Comparison of ENCODE assay signal across 18 cellular contexts in genomic region chr5:34749431-34749872, GRCh38.
A peak's percentile ranks its signal among the peaks of the same experiment; 100 is the strongest.
DNase-seq lines count a peak whose midpoint lies in the region; ATAC-seq and TF ChIP-seq lines count a peak whose summit lies in the region.
"Had no signal": no experiment of that assay in that cellular context is flagged by ENCODE, and none has a peak within 500 bp of the region (broad histone marks: within the 10 kb centered on the region; RNA-seq: fewer than 3 reads in every experiment).

No MANE protein-coding gene starts in this region.

- H3K4me2 ChIP-seq in osteoblast (ENCODE audit: insufficient read depth, low read length) = no peak overlapping the region

- peaks cover 89% of the 10 kb centered on the region for H3K79me2 ChIP-seq in osteoblast (ENCODE audit: insufficient read depth, low read length)

- POLR2A ChIA-PET in WTC11 (lab: Charles Lee) = no interaction called here

- peak; percentile 73 for DNase-seq in EH (ENCODE audit: low read depth)
- no peak for DNase-seq in WTC11 (ENCODE audit: low spot score)
- DNase-seq in fibroblast of mammary gland (ENCODE audit: low read depth) = peak; percentile 90
- no peak for DNase-seq in osteoblast (ENCODE audit: insufficient read length, low spot score, missing footprints)
- DNase-seq in activated T-cell treated with anti-CD3 and anti-CD28 coated beads, Interleukin-2, amount 50 U/mL, for 4 hours = no peak
- DNase-seq: activated CD4-positive, alpha-beta T cell treated with anti-CD3 and anti-CD28 coated beads, Interleukin-2, amount 10 ng/mL, durations not matched to agents 7 days and 5 days; activated CD8-positive, alpha-beta memory T cell treated with anti-CD3 and anti-CD28 coated beads, Interleukin-2, amount 50 U/mL, for 48 hours; anterior cingulate cortex; colonic mucosa; DND-41; NCI-H1092; NCI-H2081; nucleus accumbens; retina had no signal

- H3K9me3 ChIP-seq in osteoblast (ENCODE audit: low read depth, low read length) = no peaks in the 10 kb centered on the region
- H3K9me3 ChIP-seq: colonic mucosa, suprapubic skin had no signal

- ATAC-seq in WTC11 (no peak), HG03025 (IDR thresholded peaks at IDR 0.05; ENCODE audit: low FRiP score, unreplicated experiment) (no peak), GM19023 (IDR thresholded peaks at IDR 0.05; ENCODE audit: unreplicated experiment) (no peak), GM21529 (IDR thresholded peaks at IDR 0.05; ENCODE audit: unreplicated experiment) (no peak)
- no peak for ATAC-seq in activated T-cell treated with anti-CD3 and anti-CD28 coated beads, Interleukin-2, amount 50 U/mL, for 4 hours

- CTCF ChIA-PET in WTC11 (lab: Charles Lee) = no interaction called here

- H3K4me3 ChIP-seq in fibroblast of mammary gland (ENCODE audit: control insufficient read depth, low read depth, low read length) (no peak overlapping the region), osteoblast (ENCODE audit: insufficient read depth, low read length) (no peak overlapping the region)
- H3K4me3 ChIP-seq: colonic mucosa, suprapubic skin had no signal

- no peaks in the 10 kb centered on the region for H3K36me3 Mint-ChIP-seq in WTC11
- H3K36me3 Mint-ChIP-seq in activated T-cell treated with anti-CD3 and anti-CD28 coated beads, Interleukin-2, amount 50 U/mL, for 4 hours (ENCODE audit: insufficient read depth) = no peaks in the 10 kb centered on the region

- no peaks in the 10 kb centered on the region for H3K9me3 Mint-ChIP-seq in WTC11
- no peaks in the 10 kb centered on the region for H3K9me3 Mint-ChIP-seq in activated T-cell treated with anti-CD3 and anti-CD28 coated beads, Interleukin-2, amount 50 U/mL, for 4 hours
- H3K9me3 Mint-ChIP-seq: activated CD4-positive, alpha-beta T cell treated with anti-CD3 and anti-CD28 coated beads, Interleukin-2, amount 10 ng/mL, durations not matched to agents 7 days and 5 days had no signal

- peaks cover 13% of the 10 kb centered on the region for H3K4me1 ChIP-seq in osteoblast (ENCODE audit: insufficient read depth, low read length)
- H3K4me1 ChIP-seq: colonic mucosa had no signal

- H3K4me3 Mint-ChIP-seq in WTC11 = no peak overlapping the region
- H3K4me3 Mint-ChIP-seq in activated T-cell treated with anti-CD3 and anti-CD28 coated beads, Interleukin-2, amount 50 U/mL, for 4 hours = no peak overlapping the region
- H3K4me3 Mint-ChIP-seq: activated CD4-positive, alpha-beta T cell treated with anti-CD3 and anti-CD28 coated beads, Interleukin-2, amount 10 ng/mL, durations not matched to agents 7 days and 5 days had no signal

- peaks cover 58% of the 10 kb centered on the region for H3K4me1 Mint-ChIP-seq in WTC11
- no peaks in the 10 kb centered on the region for H3K4me1 Mint-ChIP-seq in activated T-cell treated with anti-CD3 and anti-CD28 coated beads, Interleukin-2, amount 50 U/mL, for 4 hours (ENCODE audit: low read depth)
- H3K4me1 Mint-ChIP-seq: activated CD4-positive, alpha-beta T cell treated with anti-CD3 and anti-CD28 coated beads, Interleukin-2, amount 10 ng/mL, durations not matched to agents 7 days and 5 days had no signal

- no peaks in the 10 kb centered on the region for H3K27me3 ChIP-seq in osteoblast (ENCODE audit: insufficient read depth, low read length)
- H3K27me3 ChIP-seq: colonic mucosa, suprapubic skin had no signal

- H4K20me1 ChIP-seq in osteoblast (ENCODE audit: insufficient read depth, low read length) = peaks cover 11% of the 10 kb centered on the region

- TF ChIP-seq CTCF in WTC11 (IDR thresholded peaks at IDR 0.05) (no peak), fibroblast of mammary gland (conservative IDR thresholded peaks at IDR 0.05; ENCODE audit: control insufficient read depth, insufficient read depth, low read depth, low read length) (no peak), osteoblast (IDR thresholded peaks at IDR 0.05; ENCODE audit: extremely low read depth, low read depth, low read length) (no peak)

- H3K27ac Mint-ChIP-seq in WTC11 = 0 out of 2 replicates have a peak overlapping the region, but pooled peaks have one; percentile 11
- H3K27ac Mint-ChIP-seq: activated CD4-positive, alpha-beta T cell treated with anti-CD3 and anti-CD28 coated beads, Interleukin-2, amount 10 ng/mL, durations not matched to agents 7 days and 5 days had no signal

- no peak overlapping the region for H2AFZ ChIP-seq in osteoblast (ENCODE audit: low read length)

- H3K27me3 Mint-ChIP-seq in WTC11 (ENCODE audit: low read depth) = no peaks in the 10 kb centered on the region
- H3K27me3 Mint-ChIP-seq in activated T-cell treated with anti-CD3 and anti-CD28 coated beads, Interleukin-2, amount 50 U/mL, for 4 hours (ENCODE audit: low read depth) = no peaks in the 10 kb centered on the region
- H3K27me3 Mint-ChIP-seq: activated CD4-positive, alpha-beta T cell treated with anti-CD3 and anti-CD28 coated beads, Interleukin-2, amount 10 ng/mL, durations not matched to agents 7 days and 5 days had no signal

- peaks cover 14% of the 10 kb centered on the region for H3K36me3 ChIP-seq in osteoblast (ENCODE audit: insufficient read depth, low read length)
- H3K36me3 ChIP-seq: colonic mucosa, suprapubic skin had no signal

- peak overlapping the region; percentile 54 for H3K27ac ChIP-seq in osteoblast (ENCODE audit: low read depth, low read length)
- H3K27ac ChIP-seq: colonic mucosa, suprapubic skin had no signal

TF ChIP-seq in WTC11, 78 proteins besides CTCF, POLR2A, EP300 and RAD21 (continues in another document):
- TF ChIP-seq ZNF425 (CRISPR knock-in tag; conservative IDR thresholded peaks at IDR 0.05) = no peak
- no peak for TF ChIP-seq ZNF532 (CRISPR knock-in tag; IDR thresholded peaks at IDR 0.05; ENCODE audit: borderline replicate concordance)
- no peak for TF ChIP-seq ELF4 (CRISPR knock-in tag; IDR thresholded peaks at IDR 0.05; ENCODE audit: low read depth)
- TF ChIP-seq STAT6 (CRISPR knock-in tag; conservative IDR thresholded peaks at IDR 0.05; ENCODE audit: low read depth) = no peak

Comparison
In these comparisons a context has a peak if more than half of its experiments do, and no peak if none do; other contexts are left out.
1. DNase-seq: peak in EH (single experiment) and fibroblast of mammary gland (single experiment); none in WTC11 (single experiment), osteoblast (single experiment) and activated T-cell treated with anti-CD3 and anti-CD28 coated beads, Interleukin-2, amount 50 U/mL, for 4 hours (single experiment).